In genomic region chr1:156505679-156506298, GRCh38 we compare ENCODE assay signal across 8 cellular contexts. TPM values are rescaled to one million over a fixed set of nuclear protein-coding genes. Genes with fewer than 3 reads are reported as not detected.
DNase-seq lines count a peak whose midpoint lies in the region; ATAC-seq and TF ChIP-seq lines count a peak whose summit lies in the region.

No MANE protein-coding gene starts in this region.

- no peak overlapping the region for H2BK120ac ChIP-seq in trophoblast cell (ENCODE audit: insufficient read depth, low read length, poor library complexity)

- CTCF ChIA-PET in Caco-2 (lab: Charles Lee) = interaction anchor here (6.9 kb wide), 1 partner anchor 48 kb away, joined by 87 read pairs; no protein-coding TSS in a partner anchor

- ATAC-seq in RWPE2 (ENCODE audit: low read depth) (no peak), HG02852 (IDR thresholded peaks at IDR 0.05; ENCODE audit: unreplicated experiment) (no peak)

- H3K36me3 ChIP-seq in Caco-2 (ENCODE audit: control insufficient read depth, insufficient read depth, low read length) (no peaks in the 10 kb centered on the region), RWPE2 (ENCODE audit: low read depth) (no peaks in the 10 kb centered on the region), trophoblast cell (ENCODE audit: control insufficient read depth in 1 of 2, insufficient read depth in 2 of 2, low read length in 2 of 2) (no peaks in the 10 kb centered on the region)

- WGBS in trophoblast cell (ENCODE audit: extremely low coverage, insufficient coverage, insufficient read length) = no CpG with 5 or more reads among the region's 21 CpGs

- POLR2A ChIA-PET in Caco-2 (lab: Charles Lee) = interaction anchor here (0.6 to 1.5 kb wide), 3 partner anchors 48 to 427 kb away, joined by 3 to 22 read pairs (median 7); no protein-coding TSS in a partner anchor

- peak overlapping the region; percentile 94 for H3K27ac Mint-ChIP-seq in Caco-2 (ENCODE audit: unreplicated experiment)
- H3K27ac Mint-ChIP-seq in endothelial cell (ENCODE audit: unreplicated experiment) = peak overlapping the region; percentile 90

- H3K14ac ChIP-seq in trophoblast cell (ENCODE audit: low read length) = no peak overlapping the region

- H2BK5ac ChIP-seq in trophoblast cell (ENCODE audit: low read depth, low read length, poor library complexity) = no peak overlapping the region

- H3K4me1 ChIP-seq in Caco-2 (peaks cover 42% of the 10 kb centered on the region), RWPE2 (ENCODE audit: insufficient read depth, poor library complexity, severe bottlenecking) (peaks cover 40% of the 10 kb centered on the region), trophoblast cell (ENCODE audit: control insufficient read depth in 1 of 2, insufficient read depth in 2 of 2, low read length in 2 of 2) (peaks cover 19 to 23% of the 10 kb centered on the region in 2 experiments)

- H3K79me2 ChIP-seq in trophoblast cell (ENCODE audit: control insufficient read depth, insufficient read depth, low read length, poor library complexity) = peaks cover 3% of the 10 kb centered on the region

- intact Hi-C loops in Caco-2 (cut with micrococcal nuclease; ENCODE audit: unreplicated experiment) = loop anchor here (2.0 to 10.0 kb wide), 2 partner anchors 37 to 99 kb away; partner anchors contain the start of gene GPATCH4

- H4K12ac ChIP-seq in trophoblast cell (ENCODE audit: low read depth, low read length) = no peak overlapping the region

- H3K27me3 ChIP-seq in Caco-2 (replicated peaks; ENCODE audit: control insufficient read depth, insufficient read depth, low read length) = no peaks in the 10 kb centered on the region
- no peaks in the 10 kb centered on the region for H3K27me3 ChIP-seq in RWPE2 (ENCODE audit: insufficient read depth, poor library complexity, severe bottlenecking)
- H3K27me3 ChIP-seq in trophoblast cell (ENCODE audit: insufficient read depth, low read length) = no peaks in the 10 kb centered on the region

- peaks cover 24% of the 10 kb centered on the region for H3K4me1 Mint-ChIP-seq in Caco-2 (ENCODE audit: low read depth, unreplicated experiment)
- peaks cover 41% of the 10 kb centered on the region for H3K4me1 Mint-ChIP-seq in endothelial cell (ENCODE audit: unreplicated experiment)

- H3K4me3 Mint-ChIP-seq in Caco-2 (ENCODE audit: unreplicated experiment) (peak overlapping the region; percentile 79), endothelial cell (ENCODE audit: unreplicated experiment) (peak overlapping the region; percentile 74)

- H3K36me3 Mint-ChIP-seq in Caco-2 (ENCODE audit: insufficient read depth, unreplicated experiment) (peaks cover 14% of the 10 kb centered on the region), endothelial cell (ENCODE audit: low read depth, unreplicated experiment) (peaks cover 3% of the 10 kb centered on the region)

- peak overlapping the region; percentile 67 for H4K8ac ChIP-seq in trophoblast cell (ENCODE audit: low read depth, low read length)

- H3K9me3 Mint-ChIP-seq in Caco-2 (ENCODE audit: unreplicated experiment) (no peaks in the 10 kb centered on the region), endothelial cell (ENCODE audit: unreplicated experiment) (no peaks in the 10 kb centered on the region)

- no peak overlapping the region for H3K23ac ChIP-seq in trophoblast cell (ENCODE audit: low read length)

- DNase-seq in Caco-2 (no peak), RWPE2 (ENCODE audit: low spot score) (no peak), endothelial cell (ENCODE audit: low spot score) (no peak), trophoblast cell (no peak), NCI-H2029 (lab: John Stamatoyannopoulos, UW) (no peak)
- no peak for DNase-seq in effector CD4-positive, alpha-beta T cell
- DNase-seq in activated CD4-positive, CD25-positive, alpha-beta regulatory T cell (lab: John Stamatoyannopoulos, UW) = no peak

- H2BK12ac ChIP-seq in trophoblast cell (ENCODE audit: low read length) = peak overlapping the region; percentile 0

- BruUV-seq in Caco-2 (replicated peaks; lab: Mats Ljungman, UMichigan) = TSS peak; percentile 53

- H2AK5ac ChIP-seq in trophoblast cell (ENCODE audit: low read length) = no peak overlapping the region

- no peak overlapping the region for H3K9ac ChIP-seq in trophoblast cell (ENCODE audit: low read length)

- H3K9me3 ChIP-seq in Caco-2 = no peaks in the 10 kb centered on the region
- no peaks in the 10 kb centered on the region for H3K9me3 ChIP-seq in RWPE2 (ENCODE audit: severe bottlenecking)
- no peaks in the 10 kb centered on the region for H3K9me3 ChIP-seq in trophoblast cell (ENCODE audit: insufficient read depth, low read depth, low read length)

- no peaks in the 10 kb centered on the region for H3K27me3 Mint-ChIP-seq in Caco-2 (ENCODE audit: insufficient read depth, unreplicated experiment)
- peaks cover 2% of the 10 kb centered on the region for H3K27me3 Mint-ChIP-seq in endothelial cell (ENCODE audit: unreplicated experiment)

- H3K4me3 ChIP-seq in Caco-2 (ENCODE audit: low read depth, low read length) = peak overlapping the region; percentile 41
- peak overlapping the region; percentile 15 for H3K4me3 ChIP-seq in RWPE2 (ENCODE audit: severe bottlenecking)
- no peak overlapping the region for H3K4me3 ChIP-seq in trophoblast cell (ENCODE audit: low read depth, low read length)

- no peak overlapping the region for H3K4ac ChIP-seq in trophoblast cell (ENCODE audit: low read depth, low read length)

- peak overlapping the region; percentile 96 for H3K27ac ChIP-seq in RWPE2 (ENCODE audit: poor library complexity, severe bottlenecking)
- no peak overlapping the region for H3K27ac ChIP-seq in trophoblast cell (ENCODE audit: low read depth, low read length)

- no peak for TF ChIP-seq CTCF in Caco-2 (IDR thresholded peaks at IDR 0.05; ENCODE audit: insufficient read depth in 1 of 2, low read depth in 1 of 2, low read length in 1 of 2, severe bottlenecking in 1 of 2, unreplicated experiment in 1 of 2)
- no peak for TF ChIP-seq CTCF in RWPE2 (IDR thresholded peaks at IDR 0.05; ENCODE audit: poor library complexity, severe bottlenecking)
- no peak for TF ChIP-seq CTCF in endothelial cell (IDR thresholded peaks at IDR 0.05; ENCODE audit: unreplicated experiment)

- H3K4me2 ChIP-seq in trophoblast cell (ENCODE audit: low read length) = no peak overlapping the region

- H2AFZ ChIP-seq in trophoblast cell (ENCODE audit: insufficient read depth, low read length, poor library complexity) = peak overlapping the region; percentile 63

- peaks cover 26% of the 10 kb centered on the region for H3K79me1 ChIP-seq in trophoblast cell (ENCODE audit: low read length)

- no peak overlapping the region for H3K18ac ChIP-seq in trophoblast cell (ENCODE audit: low read length)

- peak overlapping the region; percentile 56 for H4K91ac ChIP-seq in trophoblast cell (ENCODE audit: low read depth, low read length)

RNA-seq across cellular contexts. Expression of gene MEF2D, which starts 5.2 kb away (rescaled TPM):
- total RNA-seq in Caco-2 (2022) = 18.6 and 21.4 TPM in 2 replicates
- 45.2 TPM for total RNA-seq in endothelial cell (ENCODE audit: unreplicated experiment)
- polyA plus RNA-seq in trophoblast cell (2013) = 10.5 and 10.7 TPM in 2 replicates
